8 cellular contexts compared by ENCODE assay signal in genomic region chr14:103057372-103058208, GRCh38. TPM values are rescaled to one million over a fixed set of nuclear protein-coding genes. Genes with fewer than 3 reads are reported as not detected.
DNase-seq lines count a peak whose midpoint lies in the region; ATAC-seq, FAIRE-seq and TF ChIP-seq lines count a peak whose summit lies in the region.

CDC42BPB (minus strand) TSS chr14:103057549; CDS start chr14:103057173, 376 bp downstream.

- no TSS peak for BruUV-seq in K562 (replicated peaks; lab: Mats Ljungman, UMichigan)

- no peak for TF ChIP-seq EP300 in K562 (IDR thresholded peaks at IDR 0.05; ENCODE audit: low read length)

- H3K4me1 ChIP-seq in K562 (replicated peaks in 1 of 2; ENCODE audit: control insufficient read depth in 2 of 2, insufficient read depth in 2 of 2, low read length in 2 of 2), result peaks cover 14 to 25% of the 10 kb centered on the region in 2 experiments; a peak in 4 of 5 replicates
- H3K4me1 ChIP-seq in rectal smooth muscle tissue (ENCODE audit: control insufficient read depth, insufficient read depth, low read length), result peaks cover 17% of the 10 kb centered on the region

- peak within 1 kb of the TSS; percentile 78 for H3K4me2 ChIP-seq in K562 (ENCODE audit: insufficient read depth, low read length)

- H3K27ac ChIP-seq in K562 (ENCODE audit: extremely low read depth, low read depth, low read length) (peak within 1 kb of the TSS; percentile 48; the same call in 1 of the 3 replicates), rectal smooth muscle tissue (ENCODE audit: low read depth, low read length) (peak within 1 kb of the TSS; percentile 73)

- H3K9me3 ChIP-seq in K562 (replicated peaks; ENCODE audit: control insufficient read depth, insufficient read depth, low read depth, low read length), result no peaks in the 10 kb centered on the region

- H3K4me3 ChIP-seq in K562 (peak within 1 kb of the TSS; percentile 55), rectal smooth muscle tissue (ENCODE audit: low read length) (peak within 1 kb of the TSS; percentile 73)

- peak; percentile 74 for ATAC-seq in HG02588 (IDR thresholded peaks at IDR 0.05; ENCODE audit: unreplicated experiment)
- ATAC-seq in K562, result peak; percentile 98

- H3K9ac ChIP-seq in K562 (ENCODE audit: insufficient read depth in 1 of 2, low read depth in 2 of 2, low read length in 2 of 2) (peak within 1 kb of the TSS; percentile 46 to 97; a peak in 3 of 4 replicates), rectal smooth muscle tissue (ENCODE audit: low read length) (peak within 1 kb of the TSS; percentile 63)

- FAIRE-seq in K562 (lab: Jason Lieb, UNC), result no peak

- H3K79me2 ChIP-seq in K562 (ENCODE audit: control insufficient read depth, insufficient read depth, low read length), result peaks cover 26% of the 10 kb centered on the region

- peaks cover 0 to under 1% of the 10 kb centered on the region in 2 experiments; a peak in 1 of 5 replicates for H3K27me3 ChIP-seq in K562 (ENCODE audit: control insufficient read depth in 2 of 2, insufficient read depth in 2 of 2, low read length in 2 of 2)
- no peaks in the 10 kb centered on the region for H3K27me3 ChIP-seq in rectal smooth muscle tissue (ENCODE audit: control insufficient read depth, insufficient read depth, low read length)

- 0% methylated on average over 19 of the region's 115 CpGs for WGBS in K562 (ENCODE audit: insufficient coverage, low coverage, missing lambda C conversion rate)

- TF ChIP-seq POLR2A in K562 (conservative IDR thresholded peaks at IDR 0.05), result no peak

- in situ Hi-C loops in K562 (cut with MboI), result no loop called here

- TF ChIP-seq CTCF in K562 (IDR thresholded peaks at IDR 0.05 in 2 of 3, conservative IDR thresholded peaks at IDR 0.05 in 1 of 3; ENCODE audit: insufficient read depth in 2 of 3, low read depth in 1 of 3, low read length in 3 of 3), result no peak

- no peak for TF ChIP-seq RAD21 in K562 (CRISPR knock-in tag; conservative IDR thresholded peaks at IDR 0.05 in 1 of 2, IDR thresholded peaks at IDR 0.05 in 1 of 2)

- no peaks in the 10 kb centered on the region for H3K9me1 ChIP-seq in K562 (ENCODE audit: control insufficient read depth, insufficient read depth, low read length)

- intact Hi-C loops in K562 (cut with micrococcal nuclease), result no loop called here

- DNase-seq in GM04504 (ENCODE audit: low read depth), result peak; percentile 88
- peak; percentile 93 to 96 (median 96) for DNase-seq in NCI-H1417 (lab: John Stamatoyannopoulos, UW)
- DNase-seq in T1000 (lab: John Stamatoyannopoulos, UW), result peak; percentile 85
- DNase-seq in K562 (ENCODE audit: extremely low read depth in 1 of 4, low spot score in 3 of 4), result peak; percentile 85 to 88 (median 87)
- DNase-seq in hippocampal formation (lab: John Stamatoyannopoulos, UW), result peak; percentile 83 to 93
- no peak for DNase-seq in OCI-M2 (lab: John Stamatoyannopoulos, UW; ENCODE audit: unreplicated experiment)

- no peaks in the 10 kb centered on the region for H4K20me1 ChIP-seq in K562 (replicated peaks; ENCODE audit: control insufficient read depth, insufficient read depth, low read length)

- H3K36me3 ChIP-seq in K562 (ENCODE audit: control insufficient read depth, insufficient read depth, low read length), result no peaks in the 10 kb centered on the region
- H3K36me3 ChIP-seq in rectal smooth muscle tissue (ENCODE audit: control insufficient read depth, insufficient read depth, low read length), result no peaks in the 10 kb centered on the region

- POLR2A ChIA-PET in K562 (lab: Yijun Ruan, JAX), result no interaction called here

- CTCF ChIA-PET in K562 (lab: Yijun Ruan, JAX; ENCODE audit: low intra/inter-chr PET ratio), result no interaction called here

- peak within 1 kb of the TSS; percentile 70 for H2AFZ ChIP-seq in K562 (ENCODE audit: low read depth, low read length)

TF ChIP-seq in K562, 482 proteins besides CTCF, POLR2A, EP300 and RAD21 (continues in another document):
- TF ChIP-seq GATAD2A (IDR thresholded peaks at IDR 0.05), result no peak
- no peak for TF ChIP-seq E4F1 (CRISPR knock-in tag; IDR thresholded peaks at IDR 0.05; ENCODE audit: borderline replicate concordance)
- TF ChIP-seq ETV5 (CRISPR knock-in tag; IDR thresholded peaks at IDR 0.05; ENCODE audit: low read depth), result no peak
- no peak for TF ChIP-seq ZNF431 (CRISPR knock-in tag; IDR thresholded peaks at IDR 0.05)
- no peak for TF ChIP-seq SMARCE1 (IDR thresholded peaks at IDR 0.05)

RNA-seq across cellular contexts. Expression of gene CDC42BPB, which starts in this region (rescaled TPM):
- total RNA-seq in K562 (2011; cell fraction: chromatin; rRNA removed; ENCODE audit: low replicate concordance), result 119 and 196 TPM in 2 replicates
- total RNA-seq in K562 (2011; cell fraction: nucleolus; rRNA removed), result 64.6 and 73.0 TPM in 2 replicates
- total RNA-seq in K562 (2011; cell fraction: nucleoplasm; rRNA removed), result 59.7 and 71.4 TPM in 2 replicates
- total RNA-seq in K562 (2014; rRNA removed) (12.6 and 15.1 TPM in 2 replicates), K562 (2014; rRNA removed; fragmentation: Illumina TruSeq; extraction: Trizol) (8.8 and 9.0 TPM in 2 replicates), K562 (2015; rRNA removed; fragmentation: Illumina TruSeq; extraction: Trizol) (8.7 and 9.7 TPM in 2 replicates), K562 (2021) (19.6 and 24.3 TPM in 2 replicates)
- polyA plus RNA-seq in K562 (2011; rRNA removed) (19.5 and 22.9 TPM in 2 replicates), K562 (2014; fragmentation: Illumina TruSeq; extraction: Trizol) (16.5 and 17.0 TPM in 2 replicates), K562 (2014; fragmentation: Nextera tagmentation; extraction: Ambion mirVana) (under 1 TPM; 0.07 to 0.25 TPM), K562 (2014; rRNA removed) (13.9 and 15.0 TPM in 2 replicates)
- polyA plus RNA-seq in K562 (2011; cell fraction: cytosol; rRNA removed), result 11.9 and 18.9 TPM in 2 replicates
- 48.6 and 73.5 TPM in 2 replicates for polyA plus RNA-seq in K562 (2011; cell fraction: nucleus; rRNA removed)
- 17.6 and 18.7 TPM in 2 replicates for polyA plus RNA-seq in K562 (2012)
- polyA minus RNA-seq in K562 (2011; rRNA and poly(A)+ RNA removed), result 18.5 and 26.6 TPM in 2 replicates
- 21.0 and 21.4 TPM in 2 replicates for polyA minus RNA-seq in K562 (2011; cell fraction: cytosol; rRNA and poly(A)+ RNA removed)
- 22.5 and 33.5 TPM in 2 replicates for polyA minus RNA-seq in K562 (2011; cell fraction: nucleus; rRNA and poly(A)+ RNA removed)
